In genomic region chr2:87852425-87852824, GRCh38 we compare ENCODE assay signal across 7 cellular contexts.
DNase-seq lines count a peak whose midpoint lies in the region; ATAC-seq and TF ChIP-seq lines count a peak whose summit lies in the region.
"Not testable (repeated sequence)": the region's sequence is repeated elsewhere in the genome, so short reads cannot be mapped to it uniquely, and the experiment has no call there.

No MANE protein-coding gene starts in this region.

- DNase-seq in EH (ENCODE audit: low read depth): peak; percentile 1
- DNase-seq in HCEC 1CT: peak; percentile 0
- DNase-seq in astrocyte of the spinal cord (ENCODE audit: low read depth, low spot score): peak; percentile 0
- DNase-seq in fibroblast of peridontal ligament (ENCODE audit: extremely low read depth): peak; percentile 1
- not testable (repeated sequence) for DNase-seq in stimulated activated naive B cell treated with anti-CD40 and anti-IgM and Interleukin-4, amounts not matched to agents 10 μg/mL and 1 μg/mL and 100 μg/mL, for 72 hours

- in situ Hi-C loops in astrocyte of the spinal cord (cut with HindIII; ENCODE audit: low sequenced_read_pairs): not testable (repeated sequence)

- H4K20me1 ChIP-seq in OCI-LY3 (ENCODE audit: insufficient read depth, low read length): not testable (repeated sequence)

- 0 out of 2 replicates have a peak overlapping the region, but pooled peaks have one; percentile 11 for H3K4me3 ChIP-seq in OCI-LY3 (ENCODE audit: low read length)
- H3K4me3 ChIP-seq in astrocyte of the spinal cord (ENCODE audit: low read depth, low read length): not testable (repeated sequence)

- H3K9me3 Mint-ChIP-seq in stimulated activated naive B cell treated with anti-CD40 and anti-IgM and Interleukin-4, amounts not matched to agents 10 μg/mL and 1 μg/mL and 100 μg/mL, for 72 hours: not testable (repeated sequence)

- not testable (repeated sequence) for H3K9ac ChIP-seq in OCI-LY3 (ENCODE audit: low read length)

- H3K4me1 Mint-ChIP-seq in stimulated activated naive B cell treated with anti-CD40 and anti-IgM and Interleukin-4, amounts not matched to agents 10 μg/mL and 1 μg/mL and 100 μg/mL, for 72 hours: not testable (repeated sequence)

- not testable (repeated sequence) for H3K4me1 ChIP-seq in OCI-LY3 (ENCODE audit: low read length)

- not testable (repeated sequence) for H3K27ac Mint-ChIP-seq in stimulated activated naive B cell treated with anti-CD40 and anti-IgM and Interleukin-4, amounts not matched to agents 10 μg/mL and 1 μg/mL and 100 μg/mL, for 72 hours

- not testable (repeated sequence) for TF ChIP-seq CTCF in OCI-LY3 (IDR thresholded peaks at IDR 0.05; ENCODE audit: low read depth, low read length); astrocyte of the spinal cord (IDR thresholded peaks at IDR 0.05; ENCODE audit: low read depth, low read length)

- peak overlapping the region; percentile 76 for H3K27ac ChIP-seq in OCI-LY3 (ENCODE audit: low read length)

- H3K79me2 ChIP-seq in OCI-LY3 (ENCODE audit: low read length): not testable (repeated sequence)

- H3K27me3 Mint-ChIP-seq in stimulated activated naive B cell treated with anti-CD40 and anti-IgM and Interleukin-4, amounts not matched to agents 10 μg/mL and 1 μg/mL and 100 μg/mL, for 72 hours: not testable (repeated sequence)

- not testable (repeated sequence) for H3K4me3 Mint-ChIP-seq in stimulated activated naive B cell treated with anti-CD40 and anti-IgM and Interleukin-4, amounts not matched to agents 10 μg/mL and 1 μg/mL and 100 μg/mL, for 72 hours

- H2AFZ ChIP-seq in OCI-LY3 (ENCODE audit: low read depth, low read length): not testable (repeated sequence)

- ATAC-seq in SK-N-SH treated with all-trans-retinoic acid at 6 μM for 48 hours: peak; percentile 57
- peak; percentile 14 to 15 for ATAC-seq in stimulated activated naive B cell treated with anti-CD40 and anti-IgM and Interleukin-4, amounts not matched to agents 10 μg/mL and 1 μg/mL and 100 μg/mL, for 72 hours (replicated peaks)

- H3K9me3 ChIP-seq in OCI-LY3 (ENCODE audit: insufficient read depth, low read length): not testable (repeated sequence)

- not testable (repeated sequence) for H3K36me3 ChIP-seq in OCI-LY3 (replicated peaks; ENCODE audit: low read depth, low read length)

- not testable (repeated sequence) for H3K36me3 Mint-ChIP-seq in stimulated activated naive B cell treated with anti-CD40 and anti-IgM and Interleukin-4, amounts not matched to agents 10 μg/mL and 1 μg/mL and 100 μg/mL, for 72 hours

- H3K27me3 ChIP-seq in OCI-LY3 (ENCODE audit: low read depth, low read length): not testable (repeated sequence)

- peak overlapping the region; percentile 53 for H3K4me2 ChIP-seq in OCI-LY3 (ENCODE audit: low read length)
